Comparison of ENCODE assay signal across 10 cellular contexts in the genomic region with DNA sequence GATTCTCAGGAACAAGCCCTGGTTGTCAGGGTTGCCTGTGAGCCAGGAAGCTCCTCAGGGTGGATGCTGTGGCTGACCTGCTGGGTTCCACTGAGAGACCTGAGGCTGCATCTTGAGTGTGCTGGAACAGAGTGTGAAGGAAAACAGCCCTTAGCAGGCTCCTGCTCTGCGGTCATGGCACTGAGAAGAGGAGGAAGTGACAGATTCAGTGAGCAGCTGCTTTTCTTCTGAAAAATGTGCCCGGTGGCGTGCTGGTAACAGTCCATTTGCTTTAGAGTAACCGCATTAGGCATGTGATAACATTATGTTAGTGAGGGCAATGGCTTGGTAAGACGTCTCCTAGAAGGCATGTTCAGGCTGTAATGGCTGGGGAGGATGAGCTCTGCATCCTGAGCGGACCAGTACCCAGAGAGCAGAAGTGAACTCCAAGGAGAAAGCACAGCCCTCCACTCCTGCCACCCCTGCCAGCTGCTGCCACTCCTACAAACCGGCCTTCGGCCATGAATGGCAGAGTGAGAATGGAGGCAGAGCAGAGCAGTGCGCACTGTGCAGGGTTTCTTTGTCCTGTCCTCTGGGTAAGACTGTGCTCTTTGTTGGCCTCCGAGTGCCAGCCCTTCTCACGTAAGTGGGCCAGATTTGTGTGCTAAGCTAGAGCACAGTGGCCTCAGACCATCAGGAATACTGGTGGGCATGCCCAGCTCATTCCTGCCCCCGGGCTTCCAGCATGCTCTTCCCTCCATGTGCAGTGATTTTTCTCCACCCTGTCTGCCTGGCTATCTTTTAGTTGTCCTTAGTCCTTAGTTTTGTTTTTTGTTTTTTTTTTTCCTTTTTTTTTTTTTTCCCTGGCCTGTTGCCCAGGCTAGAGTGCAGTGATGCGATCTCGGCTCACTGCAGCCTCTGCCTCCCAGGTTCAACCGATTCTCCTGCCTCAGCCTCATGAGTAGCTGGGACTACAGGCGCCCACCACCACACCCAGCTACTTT.
DNase-seq lines count a peak whose midpoint lies in the region; ATAC-seq and TF ChIP-seq lines count a peak whose summit lies in the region.
"Had no signal": no experiment of that assay in that cellular context is flagged by ENCODE, and none has a peak within 500 bp of the region (broad histone marks: within the 10 kb centered on the region; RNA-seq: fewer than 3 reads in every experiment).

No MANE protein-coding gene starts in this region.

- H3K4me3 ChIP-seq in GM12865 (ENCODE audit: low read depth, low read length), result peak overlapping the region; percentile 25
- H3K4me3 ChIP-seq: lung had no signal

- ATAC-seq in GM21447 (IDR thresholded peaks at IDR 0.05; ENCODE audit: unreplicated experiment), result peak; percentile 83
- ATAC-seq: activated T-helper 17 cell treated with anti-CD3 and anti-CD28 coated beads, Interleukin-2, amount 50 U/mL, for 72 hours had no signal

- no peak for TF ChIP-seq CTCF in GM12865 (IDR thresholded peaks at IDR 0.05; ENCODE audit: insufficient read depth, low read depth, low read length, missing control alignments)

- peak; percentile 87 for DNase-seq in GM12865 (ENCODE audit: low read depth)
- peak; percentile 51 for DNase-seq in KG1 (lab: John Stamatoyannopoulos, UW)
- peak; percentile 60 for DNase-seq in germinal center (ENCODE audit: low spot score)
- no peak for DNase-seq in D341Med (ENCODE audit: low spot score)
- DNase-seq in activated CD4-positive, alpha-beta T cell treated with anti-CD3 and anti-CD28 coated beads, Interleukin-2, amount 50 U/mL, for 1 hour, result no peak
- no peak for DNase-seq in NK-92 treated with Interleukin-12 subunit alpha and Interleukin-12 subunit beta, amount 100 ng/mL, for 24 hours (lab: John Stamatoyannopoulos, UW)
- DNase-seq in activated T-cell treated with anti-CD3 and anti-CD28 coated beads, Interleukin-2, amount 50 U/mL, for 48 hours, result no peak

Comparison
In these comparisons a context has a peak if more than half of its experiments do, and no peak if none do; other contexts are left out.
1. DNase-seq: peak in GM12865 (single experiment), KG1 (single experiment) and germinal center (single experiment); none in D341Med (single experiment), activated CD4-positive, alpha-beta T cell treated with anti-CD3 and anti-CD28 coated beads, Interleukin-2, amount 50 U/mL, for 1 hour (single experiment), NK-92 treated with Interleukin-12 subunit alpha and Interleukin-12 subunit beta, amount 100 ng/mL, for 24 hours (single experiment) and activated T-cell treated with anti-CD3 and anti-CD28 coated beads, Interleukin-2, amount 50 U/mL, for 48 hours (0 of 2).